In the genomic region with DNA sequence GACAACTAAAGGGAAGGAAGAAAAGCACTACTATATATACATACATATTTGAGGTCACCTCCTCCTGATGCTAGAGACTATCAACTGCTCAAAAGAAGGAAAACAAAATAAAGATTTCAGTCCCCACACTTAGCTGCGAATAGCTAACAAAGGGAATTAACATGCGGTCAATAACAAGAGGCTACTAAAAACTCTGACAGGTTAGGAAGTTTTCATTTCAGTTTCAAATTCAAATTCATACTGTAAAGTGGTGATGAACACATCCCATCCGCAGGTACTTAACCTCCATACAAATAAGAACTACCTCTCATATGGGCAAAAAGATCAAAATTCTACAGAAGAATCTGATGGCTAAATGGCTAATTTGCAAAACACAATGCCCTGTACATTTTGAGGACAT, we compare ENCODE assay signal across 10 cellular contexts. TPM values are rescaled to one million over a fixed set of nuclear protein-coding genes. Genes with fewer than 3 reads are reported as not detected.
DNase-seq lines count a peak whose midpoint lies in the region; ATAC-seq and TF ChIP-seq lines count a peak whose summit lies in the region.
"Had no signal": no experiment of that assay in that cellular context is flagged by ENCODE, and none has a peak within 500 bp of the region (broad histone marks: within the 10 kb centered on the region; RNA-seq: fewer than 3 reads in every experiment).

No MANE protein-coding gene starts in this region.

- ATAC-seq in left cardiac atrium (no peak), right lobe of liver (no peak), upper lobe of right lung (no peak), GM18520 (IDR thresholded peaks at IDR 0.05; ENCODE audit: unreplicated experiment) (no peak)

- DNase-seq in left ventricle myocardium inferior (no peak), left cardiac atrium (no peak), amniotic epithelial cell (ENCODE audit: low read depth) (peak; percentile 3), right lobe of liver (no peak), upper lobe of right lung (no peak), cortex of kidney (lab: John Stamatoyannopoulos, UW) (no peak), thyroid gland (no peak)
- DNase-seq: DMS 273 treated with DMSO at 0.1 percent for 48 hours, retina had no signal

- intact Hi-C loops in left ventricle myocardium inferior (cut with micrococcal nuclease) = no loop called here
- intact Hi-C loops in left cardiac atrium (cut with DNase I) = no loop called here
- intact Hi-C loops in right lobe of liver (cut with DNase I) = no loop called here
- intact Hi-C loops in upper lobe of right lung (cut with DNase I) = no loop called here
- intact Hi-C loops in thyroid gland (cut with DNase I) = no loop called here

- TF ChIP-seq CTCF in left ventricle myocardium inferior (IDR thresholded peaks at IDR 0.05; ENCODE audit: borderline replicate concordance) = no peak
- TF ChIP-seq CTCF in right lobe of liver (IDR thresholded peaks at IDR 0.05) = no peak
- TF ChIP-seq CTCF in upper lobe of right lung (IDR thresholded peaks at IDR 0.05) = no peak
- no peak for TF ChIP-seq CTCF in thyroid gland (IDR thresholded peaks at IDR 0.05)

- H3K36me3 ChIP-seq in left ventricle myocardium inferior (no peaks in the 10 kb centered on the region), right lobe of liver (no peaks in the 10 kb centered on the region), upper lobe of right lung (no peaks in the 10 kb centered on the region), thyroid gland (no peaks in the 10 kb centered on the region)

- H3K9me3 ChIP-seq in left ventricle myocardium inferior (replicated peaks) = no peaks in the 10 kb centered on the region
- H3K9me3 ChIP-seq in right lobe of liver = no peaks in the 10 kb centered on the region
- no peaks in the 10 kb centered on the region for H3K9me3 ChIP-seq in upper lobe of right lung
- no peaks in the 10 kb centered on the region for H3K9me3 ChIP-seq in thyroid gland

- 7% methylated on average over 3 of the region's 3 CpGs for WGBS in right lobe of liver (ENCODE audit: insufficient coverage, low coverage, low lambda C conversion rate, missing lambda C conversion rate)
- 29 to 43% methylated on average over 3 of the region's 3 CpGs for WGBS in thyroid gland, 2 donors

- H3K27ac ChIP-seq in left ventricle myocardium inferior (replicated peaks) (no peak overlapping the region), right lobe of liver (peak overlapping the region in 2 of 3 donors; percentile 29 to 36), upper lobe of right lung (peak overlapping the region; percentile 2), thyroid gland (peak overlapping the region in 1 of 3 donors; percentile 29)

- H3K4me1 ChIP-seq in left ventricle myocardium inferior (peaks cover 62% of the 10 kb centered on the region), right lobe of liver (peaks cover 0 to 50% (median 22%) of the 10 kb centered on the region in 4 donors), upper lobe of right lung (peaks cover 44% of the 10 kb centered on the region), thyroid gland (peaks cover 26 to 43% of the 10 kb centered on the region in 2 donors)

- TF ChIP-seq POLR2A in right lobe of liver (IDR thresholded peaks at IDR 0.05) (no peak), thyroid gland (IDR thresholded peaks at IDR 0.05) (no peak)

- H3K4me3 ChIP-seq in left ventricle myocardium inferior (peak overlapping the region; percentile 90), right lobe of liver (peak overlapping the region in 1 of 3 donors; percentile 11), upper lobe of right lung (peak overlapping the region; percentile 90), thyroid gland (replicated peaks in 1 of 3) (no peak overlapping the region)

- H3K27me3 ChIP-seq in left ventricle myocardium inferior (ENCODE audit: low read depth) = no peaks in the 10 kb centered on the region
- H3K27me3 ChIP-seq in right lobe of liver = no peaks in the 10 kb centered on the region
- H3K27me3 ChIP-seq in upper lobe of right lung = no peaks in the 10 kb centered on the region
- H3K27me3 ChIP-seq in thyroid gland = no peaks in the 10 kb centered on the region

RNA-seq across cellular contexts. Expression of gene NAP1L4, which starts 2.6 kb away (rescaled TPM):
- 175 TPM for total RNA-seq in left ventricle myocardium inferior
- 100 to 1,000 TPM; 125 to 144 TPM for total RNA-seq in left cardiac atrium
- total RNA-seq in right lobe of liver = 10 to 100 TPM; 37.6 to 76.0 (median 56.9) TPM
- 92.7 TPM for total RNA-seq in upper lobe of right lung
- total RNA-seq in thyroid gland = 100 to 1,000 TPM; 104 to 117 (median 108) TPM

Comparison
In these comparisons a context has a peak if more than half of its experiments do, and no peak if none do; other contexts are left out.
1. H3K4me3 ChIP-seq: peak in left ventricle myocardium inferior (single experiment) and upper lobe of right lung (single experiment); none in thyroid gland (0 of 3).